In the genomic region with DNA sequence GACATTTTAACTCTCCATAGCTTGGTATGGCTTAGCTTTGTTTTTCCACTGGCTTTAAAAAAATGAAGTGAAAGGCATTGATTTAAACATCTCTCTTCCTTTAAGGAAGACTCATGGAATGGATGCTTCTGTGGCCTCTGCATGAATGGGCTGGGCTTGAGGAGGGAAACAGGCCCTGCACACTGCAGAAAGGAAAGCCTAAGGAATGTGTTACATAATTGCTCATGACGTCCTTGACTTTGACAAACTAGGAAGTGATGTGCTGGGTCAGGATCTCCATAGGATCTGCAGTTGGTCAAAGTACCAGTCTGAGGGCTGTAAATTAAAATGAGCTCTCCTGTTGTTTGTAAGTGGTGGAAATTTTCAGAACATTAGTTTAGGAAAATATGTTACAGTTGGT, we compare ENCODE assay signal across 1 cellular context.
A peak's percentile ranks its signal among the peaks of the same experiment; 100 is the strongest.
TF ChIP-seq lines count a peak whose summit lies in the region.

No MANE protein-coding gene starts in this region.

TF ChIP-seq in HepG2, 621 proteins besides CTCF, POLR2A, EP300 and RAD21:
- no peak for TF ChIP-seq SKI (IDR thresholded peaks at IDR 0.05; ENCODE audit: partially characterized antibody)
- 0 out of 2 replicates have a peak, but pooled peaks have one; percentile 32 for TF ChIP-seq GFI1 (CRISPR knock-in tag; IDR thresholded peaks at IDR 0.05; ENCODE audit: borderline replicate concordance)
- 0 out of 2 replicates have a peak, but pooled peaks have one; percentile 9 for TF ChIP-seq RARA (CRISPR knock-in tag; IDR thresholded peaks at IDR 0.05)
